13 cellular contexts compared by ENCODE assay signal in the genomic region with DNA sequence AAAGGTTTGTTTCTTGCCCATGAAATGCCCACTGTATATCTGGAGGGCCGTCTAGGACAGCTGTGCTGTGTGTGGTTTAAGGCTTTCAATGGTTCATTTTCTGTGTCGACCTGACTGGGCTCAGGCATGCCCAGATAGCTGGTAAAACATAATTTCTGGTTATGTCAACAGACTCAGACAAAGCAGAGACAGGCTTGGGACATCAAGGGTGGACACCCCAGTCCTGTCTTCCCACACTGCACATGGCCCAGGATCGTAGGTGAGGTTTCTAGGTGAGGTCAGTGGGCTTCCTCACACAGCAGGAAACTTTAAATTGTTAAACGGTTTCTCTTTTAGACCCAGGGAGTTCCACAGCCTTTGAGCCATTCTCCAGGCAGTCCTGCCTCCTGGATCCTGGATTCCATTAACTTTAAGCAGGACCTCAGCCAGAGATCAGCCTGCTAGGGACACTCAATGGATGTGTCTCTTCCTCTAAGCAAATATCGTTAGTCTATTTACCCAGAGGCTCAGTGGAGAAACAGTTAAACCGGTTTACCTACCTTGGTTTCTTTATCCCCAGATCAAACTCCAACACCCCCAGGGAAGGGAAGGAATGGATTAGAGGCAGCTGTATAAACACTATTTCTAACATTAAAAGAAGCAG.
DNase-seq lines count a peak whose midpoint lies in the region; ATAC-seq and TF ChIP-seq lines count a peak whose summit lies in the region.
"Had no signal": no experiment of that assay in that cellular context is flagged by ENCODE, and none has a peak within 500 bp of the region (broad histone marks: within the 10 kb centered on the region; RNA-seq: fewer than 3 reads in every experiment).

No MANE protein-coding gene starts in this region.

- H3K4me3 Mint-ChIP-seq in WTC11: no peak overlapping the region
- H3K4me3 Mint-ChIP-seq: activated CD8-positive, alpha-beta T cell treated with anti-CD3 and anti-CD28 coated beads for 36 hours; CD4-positive, CD25-positive, alpha-beta regulatory T cell; IgD-negative memory B cell had no signal

- TF ChIP-seq CTCF in WTC11 (IDR thresholded peaks at IDR 0.05): no peak

- POLR2A ChIA-PET in WTC11 (lab: Charles Lee): no interaction called here

- peak overlapping the region; percentile 79 for H3K27ac Mint-ChIP-seq in WTC11
- H3K27ac Mint-ChIP-seq: activated CD8-positive, alpha-beta T cell treated with anti-CD3 and anti-CD28 coated beads for 36 hours had no signal

- peaks cover 12% of the 10 kb centered on the region for H3K9me3 Mint-ChIP-seq in WTC11
- H3K9me3 Mint-ChIP-seq: activated CD8-positive, alpha-beta T cell treated with anti-CD3 and anti-CD28 coated beads for 36 hours; CD4-positive, CD25-positive, alpha-beta regulatory T cell had no signal

- H3K4me1 Mint-ChIP-seq in WTC11: peaks cover 37% of the 10 kb centered on the region
- H3K4me1 Mint-ChIP-seq: IgD-negative memory B cell had no signal

- CTCF ChIA-PET in WTC11 (lab: Charles Lee): interaction anchor here (0.5 to 7.4 kb wide), 3 partner anchors 9 to 31 kb away, joined by 3 to 50 read pairs (median 3); no protein-coding TSS in a partner anchor

- DNase-seq in DMS53 (lab: John Stamatoyannopoulos, UW) (peak; percentile 99), NCI-H146 (lab: John Stamatoyannopoulos, UW) (peak; percentile 99), WTC11 (ENCODE audit: low spot score) (no peak), left colon (peak in 1 of 2 donors; percentile 41), cerebellar nuclear complex (lab: John Stamatoyannopoulos, UW) (no peak), OCI-M1 (lab: John Stamatoyannopoulos, UW) (no peak)
- DNase-seq: activated CD8-positive, alpha-beta T cell treated with anti-CD3 and anti-CD28 coated beads for 36 hours; CD4-positive, CD25-positive, alpha-beta regulatory T cell; spleen had no signal

- ATAC-seq in WTC11: peak; percentile 89
- ATAC-seq in left colon: peak; percentile 96
- ATAC-seq in HG02870 (IDR thresholded peaks at IDR 0.05; ENCODE audit: unreplicated experiment): no peak
- no peak for ATAC-seq in GM19397 (IDR thresholded peaks at IDR 0.05; ENCODE audit: unreplicated experiment)
- ATAC-seq: activated CD8-positive, alpha-beta T cell treated with anti-CD3 and anti-CD28 coated beads for 36 hours; GM12878 had no signal

- intact Hi-C loops in left colon (cut with DNase I, micrococcal nuclease): no loop called here

- H3K36me3 Mint-ChIP-seq in WTC11: peaks cover 6% of the 10 kb centered on the region; the same call in 1 of the 2 replicates
- H3K36me3 Mint-ChIP-seq: IgD-negative memory B cell had no signal

- no peaks in the 10 kb centered on the region for H3K27me3 Mint-ChIP-seq in WTC11 (ENCODE audit: low read depth)
- H3K27me3 Mint-ChIP-seq: activated CD8-positive, alpha-beta T cell treated with anti-CD3 and anti-CD28 coated beads for 36 hours; CD4-positive, CD25-positive, alpha-beta regulatory T cell; IgD-negative memory B cell had no signal

TF ChIP-seq in WTC11, 78 proteins besides CTCF, POLR2A, EP300 and RAD21:
- TF ChIP-seq, protein P1, sequence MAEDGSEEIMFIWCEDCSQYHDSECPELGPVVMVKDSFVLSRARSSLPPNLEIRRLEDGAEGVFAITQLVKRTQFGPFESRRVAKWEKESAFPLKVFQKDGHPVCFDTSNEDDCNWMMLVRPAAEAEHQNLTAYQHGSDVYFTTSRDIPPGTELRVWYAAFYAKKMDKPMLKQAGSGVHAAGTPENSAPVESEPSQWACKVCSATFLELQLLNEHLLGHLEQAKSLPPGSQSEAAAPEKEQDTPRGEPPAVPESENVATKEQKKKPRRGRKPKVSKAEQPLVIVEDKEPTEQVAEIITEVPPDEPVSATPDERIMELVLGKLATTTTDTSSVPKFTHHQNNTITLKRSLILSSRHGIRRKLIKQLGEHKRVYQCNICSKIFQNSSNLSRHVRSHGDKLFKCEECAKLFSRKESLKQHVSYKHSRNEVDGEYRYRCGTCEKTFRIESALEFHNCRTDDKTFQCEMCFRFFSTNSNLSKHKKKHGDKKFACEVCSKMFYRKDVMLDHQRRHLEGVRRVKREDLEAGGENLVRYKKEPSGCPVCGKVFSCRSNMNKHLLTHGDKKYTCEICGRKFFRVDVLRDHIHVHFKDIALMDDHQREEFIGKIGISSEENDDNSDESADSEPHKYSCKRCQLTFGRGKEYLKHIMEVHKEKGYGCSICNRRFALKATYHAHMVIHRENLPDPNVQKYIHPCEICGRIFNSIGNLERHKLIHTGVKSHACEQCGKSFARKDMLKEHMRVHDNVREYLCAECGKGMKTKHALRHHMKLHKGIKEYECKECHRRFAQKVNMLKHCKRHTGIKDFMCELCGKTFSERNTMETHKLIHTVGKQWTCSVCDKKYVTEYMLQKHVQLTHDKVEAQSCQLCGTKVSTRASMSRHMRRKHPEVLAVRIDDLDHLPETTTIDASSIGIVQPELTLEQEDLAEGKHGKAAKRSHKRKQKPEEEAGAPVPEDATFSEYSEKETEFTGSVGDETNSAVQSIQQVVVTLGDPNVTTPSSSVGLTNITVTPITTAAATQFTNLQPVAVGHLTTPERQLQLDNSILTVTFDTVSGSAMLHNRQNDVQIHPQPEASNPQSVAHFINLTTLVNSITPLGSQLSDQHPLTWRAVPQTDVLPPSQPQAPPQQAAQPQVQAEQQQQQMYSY (CRISPR knock-in tag; IDR thresholded peaks at IDR 0.05): peak; percentile 50; the same call in 1 of the 2 replicates
- TF ChIP-seq NR3C1 (CRISPR knock-in tag; conservative IDR thresholded peaks at IDR 0.05; ENCODE audit: low read depth): no peak

Comparison
In these comparisons a context has a peak if more than half of its experiments do, and no peak if none do; other contexts are left out.
1. DNase-seq: peak in DMS53 (single experiment) and NCI-H146 (single experiment); none in WTC11 (single experiment), cerebellar nuclear complex (0 of 2) and OCI-M1 (single experiment).
2. ATAC-seq: peak in WTC11 (single experiment) and left colon (single experiment); none in HG02870 (single experiment) and GM19397 (single experiment).